1 cellular context compared by ENCODE assay signal in genomic region chr17:76716146-76716833, GRCh38.
TF ChIP-seq lines count a peak whose summit lies in the region.

No MANE protein-coding gene starts in this region.

TF ChIP-seq in IMR-90, 13 proteins besides CTCF, POLR2A, EP300 and RAD21 (continued from another document):
- TF ChIP-seq MAZ (IDR thresholded peaks at IDR 0.05; ENCODE audit: borderline replicate concordance, low read depth, low read length) (no peak), RFX5 (IDR thresholded peaks at IDR 0.05; ENCODE audit: low read depth, low read length) (no peak), USF2 (IDR thresholded peaks at IDR 0.05; ENCODE audit: low read depth, low read length) (peak; percentile 21; the same call in 1 of the 2 replicates), FOS (IDR thresholded peaks at IDR 0.05; ENCODE audit: low read depth, low read length) (peak; percentile 59), NFE2L2 (IDR thresholded peaks at IDR 0.05; ENCODE audit: low read depth, low read length) (peak; percentile 76), MXI1 (IDR thresholded peaks at IDR 0.05; ENCODE audit: borderline replicate concordance, low read depth, low read length) (no peak)
